In genomic region chr19:1797313-1797712, GRCh38 we compare ENCODE assay signal across 1 cellular context. TPM values are rescaled to one million over a fixed set of nuclear protein-coding genes. Genes with fewer than 3 reads are reported as not detected.
"Had no signal": no experiment of that assay in that cellular context is flagged by ENCODE, and none has a peak within 500 bp of the region (broad histone marks: within the 10 kb centered on the region; RNA-seq: fewer than 3 reads in every experiment).

No MANE protein-coding gene starts in this region.

RNA-seq across cellular contexts. Expression of gene ONECUT3, which starts 44.0 kb away (rescaled TPM):
- polyA plus RNA-seq: SK-N-SH had no signal
